In the genomic region with DNA sequence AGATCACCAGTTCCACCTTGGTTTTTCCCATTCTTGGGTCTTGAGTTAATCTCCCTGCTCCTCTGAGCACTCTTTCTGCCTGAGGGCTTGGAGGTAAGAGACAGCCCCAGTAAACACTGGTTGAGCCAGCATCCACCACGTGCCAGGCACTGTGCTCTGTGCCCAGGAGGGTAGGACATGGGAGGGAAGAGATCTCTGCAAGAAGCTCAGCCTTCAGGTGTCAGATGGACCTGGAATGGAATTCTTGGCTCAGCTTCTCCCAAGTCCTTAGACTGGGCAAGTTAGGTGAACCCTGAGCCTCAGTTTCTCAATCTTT, we compare ENCODE assay signal across 14 cellular contexts. TPM values are rescaled to one million over a fixed set of nuclear protein-coding genes. Genes with fewer than 3 reads are reported as not detected.
DNase-seq lines count a peak whose midpoint lies in the region; ATAC-seq and TF ChIP-seq lines count a peak whose summit lies in the region.
"Had no signal": no experiment of that assay in that cellular context is flagged by ENCODE, and none has a peak within 500 bp of the region (broad histone marks: within the 10 kb centered on the region; RNA-seq: fewer than 3 reads in every experiment).

No MANE protein-coding gene starts in this region.

- H3K27me3 Mint-ChIP-seq in glutamatergic neuron (ENCODE audit: unreplicated experiment) (peaks cover 7% of the 10 kb centered on the region), CD14-positive monocyte (ENCODE audit: low read depth in 3 of 3) (peaks cover 0 to 2% (median 0%) of the 10 kb centered on the region in 3 donors), Calu3 (ENCODE audit: unreplicated experiment) (no peaks in the 10 kb centered on the region)
- H3K27me3 Mint-ChIP-seq: stimulated activated naive CD8-positive, alpha-beta T cell treated with anti-CD3 and anti-CD28 coated beads, Interleukin-15, amount 100 ng/mL, for 72 hours; T-helper 17 cell had no signal

- H3K4me1 ChIP-seq in HUES48 (ENCODE audit: control insufficient read depth, insufficient read depth, low read length) (peaks cover 31% of the 10 kb centered on the region), ascending aorta (peaks cover 22 to 57% of the 10 kb centered on the region in 2 donors), smooth muscle cell (ENCODE audit: low read depth) (peaks cover 36% of the 10 kb centered on the region)

- H2AFZ ChIP-seq in smooth muscle cell (ENCODE audit: low read depth), result no peak overlapping the region

- H3K9ac ChIP-seq in HUES48 (ENCODE audit: low read depth, low read length), result no peak overlapping the region
- no peak overlapping the region for H3K9ac ChIP-seq in smooth muscle cell (ENCODE audit: low read depth)

- H3K9me3 Mint-ChIP-seq in glutamatergic neuron (ENCODE audit: unreplicated experiment) (peaks cover 5% of the 10 kb centered on the region), CD14-positive monocyte (no peaks in the 10 kb centered on the region), Calu3 (ENCODE audit: low read depth, unreplicated experiment) (no peaks in the 10 kb centered on the region)
- H3K9me3 Mint-ChIP-seq: activated T-cell treated with anti-CD3 and anti-CD28 coated beads, Interleukin-2, amount 50 U/mL, for 4 hours; stimulated activated naive CD8-positive, alpha-beta T cell treated with anti-CD3 and anti-CD28 coated beads, Interleukin-15, amount 100 ng/mL, for 72 hours had no signal

- peaks cover 59% of the 10 kb centered on the region for H3K36me3 ChIP-seq in HUES48 (ENCODE audit: control insufficient read depth, insufficient read depth, low read length)
- peaks cover 14 to 46% of the 10 kb centered on the region in 2 donors for H3K36me3 ChIP-seq in ascending aorta
- H3K36me3 ChIP-seq in smooth muscle cell (ENCODE audit: low read depth), result no peaks in the 10 kb centered on the region

- H3K4me3 Mint-ChIP-seq in glutamatergic neuron (ENCODE audit: unreplicated experiment) (peak overlapping the region; percentile 79), CD14-positive monocyte (no peak overlapping the region), Calu3 (ENCODE audit: low read depth, unreplicated experiment) (no peak overlapping the region)
- H3K4me3 Mint-ChIP-seq: activated T-cell treated with anti-CD3 and anti-CD28 coated beads, Interleukin-2, amount 50 U/mL, for 4 hours; T-helper 17 cell had no signal

- peaks cover 38% of the 10 kb centered on the region for H3F3A ChIP-seq in smooth muscle cell (ENCODE audit: low read depth)

- peaks cover 17% of the 10 kb centered on the region for H3K4me1 Mint-ChIP-seq in glutamatergic neuron (ENCODE audit: low read depth, unreplicated experiment)
- peaks cover 21% of the 10 kb centered on the region for H3K4me1 Mint-ChIP-seq in CD14-positive monocyte
- peaks cover 16% of the 10 kb centered on the region for H3K4me1 Mint-ChIP-seq in Calu3 (ENCODE audit: low read depth, unreplicated experiment)

- DNase-seq in ascending aorta (ENCODE audit: low spot score in 2 of 2) (no peak), glutamatergic neuron (no peak), smooth muscle cell (lab: John Stamatoyannopoulos, UW; ENCODE audit: unreplicated experiment) (no peak), CD14-positive monocyte (ENCODE audit: low spot score) (no peak), DMS53 (lab: John Stamatoyannopoulos, UW) (no peak), Calu3 (no peak)
- DNase-seq: activated T-cell treated with anti-CD3 and anti-CD28 coated beads, Interleukin-2, amount 50 U/mL, for 4 hours; NCI-H526; stimulated activated naive CD8-positive, alpha-beta T cell treated with anti-CD3 and anti-CD28 coated beads, Interleukin-15, amount 100 ng/mL, for 72 hours; T-helper 17 cell had no signal

- intact Hi-C loops in ascending aorta (cut with DNase I), result loop anchor here (10.0 kb wide), 1 partner anchor 529 kb away; a partner anchor contains a TSS
- intact Hi-C loops in CD14-positive monocyte (cut with micrococcal nuclease), result loop anchor here (5.0 kb wide), 3 partner anchors 34 to 141 kb away; no protein-coding TSS in a partner anchor
- intact Hi-C loops in Calu3 (cut with micrococcal nuclease; ENCODE audit: unreplicated experiment), result no loop called here

- H3K4me3 ChIP-seq in HUES48 (ENCODE audit: low read depth, low read length) (0 out of 2 replicates have a peak overlapping the region, but pooled peaks have one; percentile 96), ascending aorta (peak overlapping the region; percentile 89 to 97), smooth muscle cell (peak overlapping the region; percentile 100)

- peaks cover 72% of the 10 kb centered on the region for H4K20me1 ChIP-seq in smooth muscle cell (ENCODE audit: low read depth)

- peak overlapping the region; percentile 85 for H3K4me2 ChIP-seq in smooth muscle cell

- H3K27ac Mint-ChIP-seq in glutamatergic neuron (ENCODE audit: unreplicated experiment), result no peak overlapping the region
- H3K27ac Mint-ChIP-seq in CD14-positive monocyte, result no peak overlapping the region
- H3K27ac Mint-ChIP-seq in Calu3 (ENCODE audit: unreplicated experiment), result no peak overlapping the region
- H3K27ac Mint-ChIP-seq: T-helper 17 cell had no signal

- ATAC-seq in activated CD4-positive, CD25-positive, alpha-beta regulatory T cell treated with anti-CD3 and anti-CD28 coated beads, Interleukin-2, amount 50 U/mL, for 24 hours, result no peak
- ATAC-seq: activated T-cell treated with anti-CD3 and anti-CD28 coated beads, Interleukin-2, amount 50 U/mL, for 4 hours; stimulated activated naive CD8-positive, alpha-beta T cell treated with anti-CD3 and anti-CD28 coated beads, Interleukin-15, amount 100 ng/mL, for 72 hours; T-helper 17 cell had no signal

- peaks cover 71% of the 10 kb centered on the region for H3K79me2 ChIP-seq in smooth muscle cell (ENCODE audit: low read depth)

- H3K27ac ChIP-seq in HUES48 (ENCODE audit: low read depth, low read length), result no peak overlapping the region
- H3K27ac ChIP-seq in ascending aorta, result peak overlapping the region; percentile 97 to 99
- H3K27ac ChIP-seq in smooth muscle cell (ENCODE audit: low read depth), result peak overlapping the region; percentile 97

- BruUV-seq in Calu3 (replicated peaks; lab: Mats Ljungman, UMichigan), result no TSS peak

- H3K9me3 ChIP-seq in HUES48 (ENCODE audit: control insufficient read depth, insufficient read depth, low read length), result no peaks in the 10 kb centered on the region
- no peaks in the 10 kb centered on the region for H3K9me3 ChIP-seq in ascending aorta
- H3K9me3 ChIP-seq in smooth muscle cell (replicated peaks; ENCODE audit: low read depth), result no peaks in the 10 kb centered on the region

- no peak for TF ChIP-seq CTCF in ascending aorta (IDR thresholded peaks at IDR 0.05)
- TF ChIP-seq CTCF in glutamatergic neuron (IDR thresholded peaks at IDR 0.05; ENCODE audit: partially characterized antibody, unreplicated experiment), result no peak
- no peak for TF ChIP-seq CTCF in smooth muscle cell (IDR thresholded peaks at IDR 0.05; ENCODE audit: borderline replicate concordance, insufficient read depth, poor library complexity, severe bottlenecking)
- TF ChIP-seq CTCF in CD14-positive monocyte (IDR thresholded peaks at IDR 0.05), result no peak
- TF ChIP-seq CTCF in Calu3 (IDR thresholded peaks at IDR 0.05; ENCODE audit: unreplicated experiment), result no peak

- H3K36me3 Mint-ChIP-seq in glutamatergic neuron (ENCODE audit: unreplicated experiment) (no peaks in the 10 kb centered on the region), CD14-positive monocyte (peaks cover 0 to 22% of the 10 kb centered on the region in 2 donors), Calu3 (ENCODE audit: insufficient read depth, unreplicated experiment) (peaks cover 51% of the 10 kb centered on the region)

- CTCF ChIA-PET in Calu3 (lab: Charles Lee), result no interaction called here

- 43% methylated on average over 1 of the region's 1 CpG for WGBS in smooth muscle cell (ENCODE audit: low lambda C conversion rate)

- no peaks in the 10 kb centered on the region for H3K27me3 ChIP-seq in HUES48 (ENCODE audit: control insufficient read depth, insufficient read depth, low read length)
- no peaks in the 10 kb centered on the region for H3K27me3 ChIP-seq in ascending aorta
- no peaks in the 10 kb centered on the region for H3K27me3 ChIP-seq in smooth muscle cell (ENCODE audit: low read depth)

RNA-seq across cellular contexts. Expression of a gene that starts 2.5 kb away (rescaled TPM):
- total RNA-seq in ascending aorta (320 TPM), glutamatergic neuron (ENCODE audit: unreplicated experiment) (163 TPM), smooth muscle cell (52.2 and 71.1 TPM in 2 replicates), Calu3 (2022) (114 and 119 TPM in 2 replicates)
- polyA plus RNA-seq in smooth muscle cell (322 and 354 TPM in 2 replicates), CD14-positive monocyte (100 to 1,000 TPM; 198 to 331 TPM)

RNA-seq across cellular contexts. Expression of a gene that starts 21.1 kb away (rescaled TPM):
- total RNA-seq in ascending aorta, result 0.53 TPM
- 111 TPM for total RNA-seq in glutamatergic neuron (ENCODE audit: unreplicated experiment)
- 0.09 and 0.31 TPM in 2 replicates for total RNA-seq in smooth muscle cell
- 0.03 TPM in 1 of 2 replicates, not detected in the other for polyA plus RNA-seq in smooth muscle cell
- polyA plus RNA-seq in CD14-positive monocyte, result under 1 TPM in 1 of 2 donors, not detected in 1; 0.72 TPM
- total RNA-seq in Calu3 (2022), result 0.19 and 1.2 TPM in 2 replicates

RNA-seq across cellular contexts. Expression of a gene that starts 25.1 kb away (rescaled TPM):
- total RNA-seq in ascending aorta (not detected), glutamatergic neuron (ENCODE audit: unreplicated experiment) (4.7 TPM), smooth muscle cell (4.3 and 19.1 TPM in 2 replicates), Calu3 (2022) (21.6 and 23.6 TPM in 2 replicates)
- polyA plus RNA-seq in smooth muscle cell (8.7 and 23.6 TPM in 2 replicates), CD14-positive monocyte (under 1 TPM in 1 of 2 donors, not detected in 1; 0.50 TPM)
- total RNA-seq: dermis microvascular lymphatic vessel endothelial cell, G401 had no signal

RNA-seq across cellular contexts. Expression of a gene that starts 59.7 kb away (rescaled TPM):
- total RNA-seq in ascending aorta (not detected), glutamatergic neuron (ENCODE audit: unreplicated experiment) (not detected), smooth muscle cell (not detected in 2 replicates), Calu3 (2022) (not detected in 2 replicates)
- polyA plus RNA-seq in smooth muscle cell (not detected in 2 replicates), CD14-positive monocyte (not detected)
- total RNA-seq: activated T-cell treated with anti-CD3 and anti-CD28 coated beads, Interleukin-2, amount 50 U/mL, for 4 hours; dermis microvascular lymphatic vessel endothelial cell; G401 had no signal

Comparison
In these comparisons a context has a peak if more than half of its experiments do, and no peak if none do; other contexts are left out.
1. RNA of a gene that starts 21.1 kb away (total RNA-seq): 111 TPM in glutamatergic neuron (single experiment); 0.53 TPM in ascending aorta (single experiment), 0.09 to 0.31 TPM in smooth muscle cell and 0.19 to 1.2 TPM in Calu3; every median in the first group is over 10 times any median in the second.
2. Peak in every context shown above with its lines, with median percentiles within 50 percentile points of each other: H3K4me3 ChIP-seq.